In the genomic region with DNA sequence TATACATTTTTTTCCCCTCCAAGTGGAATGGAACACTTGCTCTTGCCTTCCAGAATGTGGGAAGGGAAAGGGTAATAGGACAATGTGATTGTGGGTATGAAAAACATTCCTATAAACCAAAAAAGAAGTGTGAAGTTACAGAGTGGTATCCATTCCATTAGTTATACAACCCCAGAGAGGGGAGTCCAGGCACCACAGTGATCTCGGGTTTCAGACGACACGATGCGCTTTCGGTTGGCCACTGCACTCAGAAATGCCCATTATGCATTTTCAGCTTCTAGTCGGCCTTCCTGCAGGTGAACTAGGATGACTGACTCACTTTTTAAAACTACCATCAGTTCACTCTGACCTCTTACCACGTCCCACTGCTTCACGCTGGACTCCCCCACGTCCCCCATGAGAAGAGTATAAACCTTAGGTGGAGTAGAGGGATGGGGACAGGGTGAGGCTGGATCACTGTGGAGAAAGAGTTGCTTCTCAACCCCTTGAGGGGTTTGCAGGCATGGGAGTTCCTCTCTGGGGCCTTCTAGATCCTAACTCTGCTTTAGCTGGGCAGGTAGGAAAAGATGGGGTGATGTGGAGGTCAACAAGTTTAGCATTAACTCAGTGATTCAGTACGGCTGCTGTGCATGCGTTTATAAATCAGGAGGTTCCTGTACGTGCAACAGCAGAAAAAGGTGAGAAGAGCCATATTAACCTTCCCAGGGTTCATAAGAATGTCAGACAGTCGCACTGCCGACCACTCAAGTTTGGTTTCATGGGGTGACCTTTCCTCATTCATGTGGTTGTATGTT, we compare ENCODE assay signal across 12 cellular contexts. TPM values are rescaled to one million over a fixed set of nuclear protein-coding genes. Genes with fewer than 3 reads are reported as not detected.
DNase-seq lines count a peak whose midpoint lies in the region; ATAC-seq and TF ChIP-seq lines count a peak whose summit lies in the region.
"Had no signal": no experiment of that assay in that cellular context is flagged by ENCODE, and none has a peak within 500 bp of the region (broad histone marks: within the 10 kb centered on the region; RNA-seq: fewer than 3 reads in every experiment).

No MANE protein-coding gene starts in this region.

- H3K56ac ChIP-seq in H9 (ENCODE audit: insufficient read length, low read depth, low read length), result no peak overlapping the region

- TF ChIP-seq CTCF in H9 (conservative IDR thresholded peaks at IDR 0.05), result no peak

- H3K4me2 ChIP-seq in H9 (ENCODE audit: insufficient read depth, insufficient read length, low read length), result no peak overlapping the region

- H3K14ac ChIP-seq in H9 (ENCODE audit: insufficient read depth, low read length), result no peak overlapping the region

- H4K91ac ChIP-seq in H9 (ENCODE audit: insufficient read length, low read depth, low read length), result no peak overlapping the region

- DNase-seq in H9 (no peak), kidney tubule cell (ENCODE audit: low spot score) (peak; percentile 86), activated T-cell treated with anti-CD3 and anti-CD28 coated beads for 4 hours (no peak), NCI-H2029 treated with DMSO at 0.1 percent for 48 hours (lab: John Stamatoyannopoulos, UW) (no peak), NCI-H1436 (lab: John Stamatoyannopoulos, UW) (no peak)
- DNase-seq in stimulated activated effector memory CD8-positive, alpha-beta T cell treated with anti-CD3 and anti-CD28 coated beads, Interleukin-12 subunit alpha, Interleukin-12 subunit beta, amount 100 ng/mL, for 72 hours (ENCODE audit: low spot score in 2 of 2), result no peak
- no peak for DNase-seq in stimulated activated CD4-positive, alpha-beta T cell treated with anti-CD3 and anti-CD28 coated beads, Interleukin-4, amount 100 ng/mL, for 4 hours
- DNase-seq: cortex of kidney, islet precursor cell, NCI-H2227 treated with DMSO at 0.1 percent for 48 hours had no signal

- H3K36me3 Mint-ChIP-seq in H9 (ENCODE audit: insufficient read depth in 1 of 3, low read depth in 3 of 3), result peaks cover 44 to 87% (median 71%) of the 10 kb centered on the region in 3 experiments; a peak in 6 of 7 replicates
- peaks cover 17% of the 10 kb centered on the region for H3K36me3 Mint-ChIP-seq in stimulated activated effector memory CD8-positive, alpha-beta T cell treated with anti-CD3 and anti-CD28 coated beads, Interleukin-12 subunit alpha, Interleukin-12 subunit beta, amount 100 ng/mL, for 72 hours

- peaks cover 22% of the 10 kb centered on the region for H3K4me1 ChIP-seq in H9 (ENCODE audit: insufficient read depth, low read length)

- H3K4ac ChIP-seq in H9 (ENCODE audit: low read depth, low read length), result no peak overlapping the region

- no peaks in the 10 kb centered on the region for H3K27me3 Mint-ChIP-seq in H9 (ENCODE audit: low read depth)

- H3T11ph ChIP-seq in H9 (ENCODE audit: low read length), result no peak overlapping the region

- H3K27me3 ChIP-seq in H9 (ENCODE audit: insufficient read depth, low read length), result no peaks in the 10 kb centered on the region

- H3K79me2 ChIP-seq in H9 (ENCODE audit: insufficient read depth, low read length), result peaks cover 64% of the 10 kb centered on the region; the same call in 1 of the 2 replicates

- H2AK5ac ChIP-seq in H9 (ENCODE audit: insufficient read length, low read length), result no peak overlapping the region

- H4K5ac ChIP-seq in H9 (ENCODE audit: insufficient read length, low read depth, low read length), result no peak overlapping the region

- H3K4me3 Mint-ChIP-seq in H9, result no peak overlapping the region
- no peak overlapping the region for H3K4me3 Mint-ChIP-seq in stimulated activated effector memory CD8-positive, alpha-beta T cell treated with anti-CD3 and anti-CD28 coated beads, Interleukin-12 subunit alpha, Interleukin-12 subunit beta, amount 100 ng/mL, for 72 hours

- H3K27ac ChIP-seq in H9 (ENCODE audit: insufficient read length, low read depth, low read length) (no peak overlapping the region), angular gyrus (ENCODE audit: low read depth, low read length) (peak overlapping the region; percentile 49)
- H3K27ac ChIP-seq: C4-2B had no signal

- no peak overlapping the region for H3K18ac ChIP-seq in H9 (ENCODE audit: insufficient read length, low read depth, low read length)

- H3K9ac ChIP-seq in H9 (ENCODE audit: extremely low read depth, insufficient read length, low read length), result no peak overlapping the region

- H2BK12ac ChIP-seq in H9 (ENCODE audit: insufficient read length, low read depth, low read length), result no peak overlapping the region

- no CpG with 5 or more reads among the region's 14 CpGs for WGBS in H9 (ENCODE audit: extremely low coverage, insufficient read length, low lambda C conversion rate)

- no peak overlapping the region for H2BK120ac ChIP-seq in H9 (ENCODE audit: low read depth, low read length, poor library complexity, severe bottlenecking)

- no peak overlapping the region for H2AFZ ChIP-seq in H9 (ENCODE audit: low read length)

- H3K9me3 Mint-ChIP-seq in H9, result no peaks in the 10 kb centered on the region
- no peaks in the 10 kb centered on the region for H3K9me3 Mint-ChIP-seq in stimulated activated effector memory CD8-positive, alpha-beta T cell treated with anti-CD3 and anti-CD28 coated beads, Interleukin-12 subunit alpha, Interleukin-12 subunit beta, amount 100 ng/mL, for 72 hours

- H4K20me1 ChIP-seq in H9 (ENCODE audit: control insufficient read depth, insufficient read depth, insufficient read length), result peaks cover 6% of the 10 kb centered on the region

- no peak overlapping the region for H2BK20ac ChIP-seq in H9 (ENCODE audit: low read depth, low read length, poor library complexity, severe bottlenecking)

- no peaks in the 10 kb centered on the region for H3K9me3 ChIP-seq in H9 (ENCODE audit: control insufficient read depth, low read depth, low read length)

- H3K4me1 Mint-ChIP-seq in H9, result peaks cover 78 to 80% of the 10 kb centered on the region in 2 experiments
- H3K4me1 Mint-ChIP-seq in stimulated activated effector memory CD8-positive, alpha-beta T cell treated with anti-CD3 and anti-CD28 coated beads, Interleukin-12 subunit alpha, Interleukin-12 subunit beta, amount 100 ng/mL, for 72 hours, result peaks cover 21% of the 10 kb centered on the region

- H3K79me1 ChIP-seq in H9 (ENCODE audit: insufficient read depth, low read depth, low read length, poor library complexity, severe bottlenecking), result peaks cover 11% of the 10 kb centered on the region

- no peaks in the 10 kb centered on the region for H3K23me2 ChIP-seq in H9 (ENCODE audit: insufficient read length, low read depth, low read length, poor library complexity, severe bottlenecking)

- no peak overlapping the region for H3K23ac ChIP-seq in H9 (ENCODE audit: insufficient read length, low read depth, low read length)

- H3K27ac Mint-ChIP-seq in H9, result peak overlapping the region; percentile 29 to 92 (median 85)
- H3K27ac Mint-ChIP-seq in stimulated activated effector memory CD8-positive, alpha-beta T cell treated with anti-CD3 and anti-CD28 coated beads, Interleukin-12 subunit alpha, Interleukin-12 subunit beta, amount 100 ng/mL, for 72 hours, result no peak overlapping the region

- H2BK5ac ChIP-seq in H9 (ENCODE audit: insufficient read length, low read length), result no peak overlapping the region

- no peak overlapping the region for H2BK15ac ChIP-seq in H9 (ENCODE audit: low read depth, low read length)

- ATAC-seq in stimulated activated effector memory CD8-positive, alpha-beta T cell treated with anti-CD3 and anti-CD28 coated beads, Interleukin-12 subunit alpha, Interleukin-12 subunit beta, amount 100 ng/mL, for 72 hours, result peak; percentile 24

- no peak overlapping the region for H4K8ac ChIP-seq in H9 (replicated peaks; ENCODE audit: insufficient read length, low read depth, low read length)

RNA-seq across cellular contexts. Expression of gene ZNF532, which starts 50.5 kb away (rescaled TPM):
- total RNA-seq in H9 (2021), result 254 and 258 TPM in 2 replicates
